Comparison of ENCODE assay signal across 20 cellular contexts in the genomic region with DNA sequence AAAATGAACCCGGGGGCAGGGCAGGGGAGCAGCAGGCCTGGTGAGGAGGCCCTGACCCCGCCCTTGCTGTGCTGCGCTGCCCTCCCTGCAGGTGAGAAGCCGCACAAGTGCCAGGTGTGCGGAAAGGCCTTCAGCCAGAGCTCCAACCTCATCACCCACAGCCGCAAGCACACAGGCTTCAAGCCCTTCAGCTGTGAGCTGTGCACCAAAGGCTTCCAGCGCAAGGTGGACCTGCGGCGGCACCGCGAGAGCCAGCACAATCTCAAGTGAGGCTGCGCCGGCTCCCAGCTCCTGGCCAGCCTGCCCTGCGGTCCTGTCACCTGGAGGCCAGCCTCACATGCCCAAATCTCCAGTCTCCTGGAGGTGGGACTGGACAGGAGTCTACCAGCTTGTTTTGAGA. TPM values are rescaled to one million over a fixed set of nuclear protein-coding genes. Genes with fewer than 3 reads are reported as not detected.
DNase-seq lines count a peak whose midpoint lies in the region; ATAC-seq lines count a peak whose summit lies in the region.
"Had no signal": no experiment of that assay in that cellular context is flagged by ENCODE, and none has a peak within 500 bp of the region (broad histone marks: within the 10 kb centered on the region; RNA-seq: fewer than 3 reads in every experiment).

No MANE protein-coding gene starts in this region.

- intact Hi-C loops in left colon (cut with DNase I, micrococcal nuclease) = no loop called here

- peak; percentile 14 for ATAC-seq in left colon
- no peak for ATAC-seq in GM18909 (IDR thresholded peaks at IDR 0.05; ENCODE audit: poor library complexity, unreplicated experiment)
- ATAC-seq: CD8-positive, alpha-beta T cell; T-cell had no signal

- DNase-seq in DMS53 (lab: John Stamatoyannopoulos, UW) = peak; percentile 70
- DNase-seq in DMS53 treated with DMSO at 0.1 percent for 48 hours (lab: John Stamatoyannopoulos, UW; ENCODE audit: unreplicated experiment) = no peak
- DNase-seq in COLO668 (lab: John Stamatoyannopoulos, UW; ENCODE audit: unreplicated experiment) = peak; percentile 75
- peak; percentile 80 for DNase-seq in NCI-H510A treated with DMSO at 0.1 percent for 48 hours (lab: John Stamatoyannopoulos, UW)
- no peak for DNase-seq in left colon
- DNase-seq in NCI-H1694 treated with DMSO at 0.1 percent for 48 hours (lab: John Stamatoyannopoulos, UW) = no peak
- DNase-seq in T-helper 9 cell = no peak
- DNase-seq: 8988T; CD8-positive, alpha-beta T cell; DND-41; H9; MG63; NCI-H1092; NCI-H187; NCI-H69; Right ventricle myocardium superior; T-cell had no signal

RNA-seq across cellular contexts. Expression of gene GFI1B, which starts 12.3 kb away (rescaled TPM):
- 1 to 10 TPM in 1 of 2 donors, under 1 TPM in 1; 0.89 to 1.3 TPM for total RNA-seq in left colon
- total RNA-seq: B cell; CD8-positive, alpha-beta T cell; H9; HT-29; Right ventricle myocardium superior had no signal

RNA-seq across cellular contexts. Expression of gene GTF3C5, which starts 40.0 kb away (rescaled TPM):
- 10 to 100 TPM; 39.0 to 44.4 TPM for total RNA-seq in left colon

RNA-seq across cellular contexts. Expression of gene TSC1, which starts 46.4 kb away (rescaled TPM):
- 10 to 100 TPM; 35.2 to 41.6 TPM for total RNA-seq in left colon

Comparison
In these comparisons a context has a peak if more than half of its experiments do, and no peak if none do; other contexts are left out.
1. DNase-seq: peak in DMS53 (single experiment), COLO668 (single experiment) and NCI-H510A treated with DMSO at 0.1 percent for 48 hours (single experiment); none in DMS53 treated with DMSO at 0.1 percent for 48 hours (single experiment), left colon (0 of 2), NCI-H1694 treated with DMSO at 0.1 percent for 48 hours (single experiment) and T-helper 9 cell (single experiment).